Comparison of ENCODE assay signal across 29 cellular contexts in genomic region chr13:95391785-95392184, GRCh38.
"Had no signal": no experiment of that assay in that cellular context is flagged by ENCODE, and none has a peak within 500 bp of the region (broad histone marks: within the 10 kb centered on the region; RNA-seq: fewer than 3 reads in every experiment).

No MANE protein-coding gene starts in this region.

- H3K4me3 Mint-ChIP-seq: naive B cell; naive thymus-derived CD8-positive, alpha-beta T cell; natural killer cell treated with Interleukin-12 subunit alpha and Interleukin-12 subunit beta and Interleukin-15 and Interleukin-18, amount 100 ng/mL, for 72 hours; neural progenitor cell; stimulated activated memory B cell treated with anti-CD40 and anti-IgM and Interleukin-4, amounts not matched to agents 10 μg/mL and 1 μg/mL and 100 μg/mL, for 72 hours; stimulated activated naive CD8-positive, alpha-beta T cell treated with anti-CD3 and anti-CD28 coated beads, Interleukin-15, amount 100 ng/mL, for 72 hours; type B pancreatic cell had no signal

- H3K4me3 ChIP-seq: neural progenitor cell, pancreas, prostate gland, right lobe of liver, sigmoid colon, suprapubic skin, testis, tibial artery, transverse colon, upper lobe of right lung, uterus had no signal

- H2AFZ ChIP-seq: neural progenitor cell had no signal

- H3K27ac ChIP-seq: neural progenitor cell, neutrophil, pancreas, prostate gland, right lobe of liver, sigmoid colon, suprapubic skin, testis, tibial artery, transverse colon, upper lobe of right lung, uterus had no signal

- H3K27ac Mint-ChIP-seq: naive thymus-derived CD8-positive, alpha-beta T cell; natural killer cell treated with Interleukin-12 subunit alpha and Interleukin-12 subunit beta and Interleukin-15 and Interleukin-18, amount 100 ng/mL, for 72 hours; neural progenitor cell; stimulated activated memory B cell treated with anti-CD40 and anti-IgM and Interleukin-4, amounts not matched to agents 10 μg/mL and 1 μg/mL and 100 μg/mL, for 72 hours; type B pancreatic cell had no signal

- H3K4me2 ChIP-seq: neural progenitor cell had no signal

- H3K36me3 ChIP-seq: neural progenitor cell, neutrophil, pancreas, prostate gland, right lobe of liver, sigmoid colon, suprapubic skin, tibial artery, transverse colon, upper lobe of right lung, uterus had no signal

- DNase-seq: naive B cell; naive thymus-derived CD8-positive, alpha-beta T cell; nucleus accumbens; pancreas; right cardiac atrium; right lobe of liver; sigmoid colon; small intestine; stimulated activated CD4-positive, alpha-beta T cell treated with anti-CD3 and anti-CD28 coated beads, Interleukin-15, amount 100 ng/mL, for 24 hours; stimulated activated CD4-positive, alpha-beta T cell treated with anti-CD3 and anti-CD28 coated beads, Interleukin-2, amount 100 ng/mL, for 24 hours; stimulated activated CD4-positive, alpha-beta T cell treated with anti-CD3 and anti-CD28 coated beads, Interleukin-4, amount 100 ng/mL, for 1 hour; stimulated activated CD4-positive, alpha-beta T cell treated with anti-CD3 and anti-CD28 coated beads, Interleukin-4, amount 100 ng/mL, for 4 hours; stimulated activated CD8-positive, alpha-beta memory T cell treated with anti-CD3 and anti-CD28 coated beads, Interleukin-4, amount 100 ng/mL, for 48 hours; stimulated activated naive CD4-positive, alpha-beta T cell; stimulated activated naive CD8-positive, alpha-beta T cell treated with anti-CD3 and anti-CD28 coated beads, Interleukin-15, amount 100 ng/mL, for 72 hours; stimulated activated naive CD8-positive, alpha-beta T cell treated with anti-CD3 and anti-CD28 coated beads, Interleukin-15, Interleukin-2, amounts not matched to agents 100 U/mL and 50 U/mL, for 24 hours; substantia nigra; testis; tibial artery; transverse colon; upper lobe of right lung; uterus had no signal

- H3K27me3 ChIP-seq: neural progenitor cell, neutrophil, pancreas, right lobe of liver, sigmoid colon, suprapubic skin, testis, tibial artery, transverse colon, upper lobe of right lung, uterus had no signal

- H3K4me1 ChIP-seq: neural progenitor cell, pancreas, prostate gland, right lobe of liver, upper lobe of right lung, uterus had no signal

- H3K9ac ChIP-seq: neural progenitor cell had no signal

- H3K36me3 Mint-ChIP-seq: naive B cell; naive thymus-derived CD8-positive, alpha-beta T cell; natural killer cell treated with Interleukin-12 subunit alpha and Interleukin-12 subunit beta and Interleukin-15 and Interleukin-18, amount 100 ng/mL, for 72 hours; neural progenitor cell; stimulated activated memory B cell treated with anti-CD40 and anti-IgM and Interleukin-4, amounts not matched to agents 10 μg/mL and 1 μg/mL and 100 μg/mL, for 72 hours; type B pancreatic cell had no signal

- ATAC-seq: naive thymus-derived CD8-positive, alpha-beta T cell; pancreas; right lobe of liver; stimulated activated memory B cell treated with anti-CD40 and anti-IgM and Interleukin-4, amounts not matched to agents 10 μg/mL and 1 μg/mL and 100 μg/mL, for 72 hours; stimulated activated naive CD8-positive, alpha-beta T cell treated with anti-CD3 and anti-CD28 coated beads, Interleukin-15, amount 100 ng/mL, for 72 hours; stimulated activated naive CD8-positive, alpha-beta T cell treated with anti-CD3 and anti-CD28 coated beads, Interleukin-15, Interleukin-2, amounts not matched to agents 100 U/mL and 50 U/mL, for 24 hours; upper lobe of right lung had no signal

- H3K9me3 Mint-ChIP-seq: natural killer cell treated with Interleukin-12 subunit alpha and Interleukin-12 subunit beta and Interleukin-15 and Interleukin-18, amount 100 ng/mL, for 72 hours; neural progenitor cell; stimulated activated naive CD8-positive, alpha-beta T cell treated with anti-CD3 and anti-CD28 coated beads, Interleukin-15, amount 100 ng/mL, for 72 hours; type B pancreatic cell had no signal

- H3K4me1 Mint-ChIP-seq: neural progenitor cell; stimulated activated naive CD8-positive, alpha-beta T cell treated with anti-CD3 and anti-CD28 coated beads, Interleukin-15, amount 100 ng/mL, for 72 hours had no signal

- H3K9me3 ChIP-seq: neutrophil, pancreas, prostate gland, right lobe of liver, sigmoid colon, suprapubic skin, testis, tibial artery, transverse colon, upper lobe of right lung, uterus had no signal
